Comparison of ENCODE assay signal across 19 cellular contexts in genomic region chr10:69377191-69377590, GRCh38. TPM values are rescaled to one million over a fixed set of nuclear protein-coding genes. Genes with fewer than 3 reads are reported as not detected.
A peak's percentile ranks its signal among the peaks of the same experiment; 100 is the strongest.
DNase-seq lines count a peak whose midpoint lies in the region; ATAC-seq, FAIRE-seq and TF ChIP-seq lines count a peak whose summit lies in the region.
"Had no signal": no experiment of that assay in that cellular context is flagged by ENCODE, and none has a peak within 500 bp of the region (broad histone marks: within the 10 kb centered on the region; RNA-seq: fewer than 3 reads in every experiment).

No MANE protein-coding gene starts in this region.

- H3K27ac ChIP-seq in heart left ventricle (peak overlapping the region in 11 of 12 donors; percentile 23 to 73 (median 48)), endothelial cell of umbilical vein (ENCODE audit: insufficient read depth, low read depth, low read length) (peak overlapping the region; percentile 88), prostate gland (peak overlapping the region; percentile 71 to 77), uterus (peak overlapping the region; percentile 64 to 68), Karpas-422 (ENCODE audit: low read length) (no peak overlapping the region)
- H3K27ac ChIP-seq: pancreas, SJSA1 had no signal

- intact Hi-C loops in heart left ventricle (cut with DNase I) (loop anchor here in 6 of 10 donors (2.0 to 5.0 kb wide), 4 partner anchors 40 to 60 kb away; no protein-coding TSS in a partner anchor), cardiac septum (cut with DNase I) (loop anchor here (5.0 kb wide), 1 partner anchor 60 kb away; no protein-coding TSS in a partner anchor), endothelial cell of umbilical vein (cut with micrococcal nuclease) (no loop called here), prostate gland (cut with DNase I) (loop anchor here (5.0 kb wide), 2 partner anchors 45 to 60 kb away; no protein-coding TSS in a partner anchor), uterus (cut with DNase I; ENCODE audit: low total_unique reads) (no loop called here)

- POLR2A ChIA-PET in endothelial cell of umbilical vein (lab: Charles Lee), result interaction anchor here (0.7 to 0.8 kb wide), 2 partner anchors 28 to 58 kb away, joined by 3 to 6 read pairs; no protein-coding TSS in a partner anchor

- H3K79me2 ChIP-seq in endothelial cell of umbilical vein (ENCODE audit: control insufficient read depth, insufficient read depth, low read length), result no peaks in the 10 kb centered on the region
- peaks cover 32% of the 10 kb centered on the region for H3K79me2 ChIP-seq in Karpas-422 (ENCODE audit: low read length)

- DNase-seq in heart left ventricle (peak in 1 of 5 donors; percentile 5), cardiac septum (ENCODE audit: low spot score) (no peak), endothelial cell of umbilical vein (ENCODE audit: low read depth, low spot score) (peak; percentile 45), prostate gland (ENCODE audit: low spot score) (no peak), uterus (no peak), amniotic stem cell (lab: John Stamatoyannopoulos, UW) (no peak), Karpas-422 (no peak)
- no peak for DNase-seq in stimulated activated CD4-positive, alpha-beta T cell treated with anti-CD3 and anti-CD28 coated beads, Interleukin-4, amount 100 ng/mL, for 4 hours
- DNase-seq: ACHN; activated gamma-delta T cell treated with Interleukin-2 at 50 U/mL for 16 hours; naive thymus-derived CD4-positive, alpha-beta T cell; NCI-H526 treated with DMSO at 0.1 percent for 48 hours; pancreas; stimulated activated CD8-positive, alpha-beta memory T cell treated with anti-CD3 and anti-CD28 coated beads, Interleukin-4, amount 100 ng/mL, for 48 hours had no signal

- H3K9me3 ChIP-seq in heart left ventricle (no peaks in the 10 kb centered on the region), endothelial cell of umbilical vein (replicated peaks; ENCODE audit: control insufficient read depth, insufficient read depth, low read length) (no peaks in the 10 kb centered on the region), prostate gland (no peaks in the 10 kb centered on the region), uterus (no peaks in the 10 kb centered on the region), Karpas-422 (ENCODE audit: low read length) (no peaks in the 10 kb centered on the region)
- H3K9me3 ChIP-seq: pancreas, SJSA1 had no signal

- H2AFZ ChIP-seq in endothelial cell of umbilical vein (ENCODE audit: low read depth, low read length), result no peak overlapping the region
- no peak overlapping the region for H2AFZ ChIP-seq in Karpas-422 (ENCODE audit: low read length)

- dilution Hi-C loops in endothelial cell of umbilical vein (cut with MboI; ENCODE audit: extremely low pct_ligation_motif_present, low sequenced_read_pairs), result loop anchor here (25.0 kb wide), 1 partner anchor 140 kb away; no protein-coding TSS in a partner anchor

- TF ChIP-seq POLR2A in heart left ventricle (IDR thresholded peaks at IDR 0.05), result no peak
- TF ChIP-seq POLR2A in endothelial cell of umbilical vein (IDR thresholded peaks at IDR 0.05; ENCODE audit: low read depth, low read length), result no peak
- TF ChIP-seq POLR2A in prostate gland (IDR thresholded peaks at IDR 0.05), result no peak
- no peak for TF ChIP-seq POLR2A in uterus (IDR thresholded peaks at IDR 0.05)

- H4K20me1 ChIP-seq in endothelial cell of umbilical vein (replicated peaks; ENCODE audit: control insufficient read depth, extremely low read depth, insufficient read depth, low read length) (no peaks in the 10 kb centered on the region), Karpas-422 (ENCODE audit: insufficient read depth, low read depth, low read length) (peaks cover 12% of the 10 kb centered on the region; the same call in 1 of the 2 replicates)

- H3K4me1 ChIP-seq in heart left ventricle (peaks cover 0 to 49% (median 33%) of the 10 kb centered on the region in 12 donors), endothelial cell of umbilical vein (ENCODE audit: control insufficient read depth, extremely low read depth, insufficient read depth, low read length) (peaks cover 21% of the 10 kb centered on the region), prostate gland (replicated peaks) (peaks cover 22% of the 10 kb centered on the region), uterus (peaks cover 0 to 12% of the 10 kb centered on the region in 2 donors), Karpas-422 (ENCODE audit: low read length) (peaks cover 44% of the 10 kb centered on the region)

- no peak for TF ChIP-seq CTCF in heart left ventricle (IDR thresholded peaks at IDR 0.05)
- TF ChIP-seq CTCF in endothelial cell of umbilical vein (IDR thresholded peaks at IDR 0.05; ENCODE audit: extremely low read depth in 1 of 2, insufficient read depth in 1 of 2, low read depth in 1 of 2, low read length in 2 of 2), result no peak
- no peak for TF ChIP-seq CTCF in prostate gland (IDR thresholded peaks at IDR 0.05)
- no peak for TF ChIP-seq CTCF in uterus (IDR thresholded peaks at IDR 0.05)

- no peaks in the 10 kb centered on the region for H3K27me3 ChIP-seq in heart left ventricle
- H3K27me3 ChIP-seq in endothelial cell of umbilical vein (ENCODE audit: control insufficient read depth in 2 of 2, insufficient read depth in 2 of 2, low read length in 2 of 2), result no peaks in the 10 kb centered on the region
- H3K27me3 ChIP-seq in prostate gland (replicated peaks; ENCODE audit: insufficient read depth), result no peaks in the 10 kb centered on the region
- no peaks in the 10 kb centered on the region for H3K27me3 ChIP-seq in uterus
- no peaks in the 10 kb centered on the region for H3K27me3 ChIP-seq in Karpas-422 (ENCODE audit: low read length)
- H3K27me3 ChIP-seq: pancreas, SJSA1 had no signal

- WGBS in heart left ventricle, 4 donors, result 51 to 69% (median 59%) methylated on average over 6 of the region's 6 CpGs
- WGBS in prostate gland, result 64% methylated on average over 6 of the region's 6 CpGs

- peak overlapping the region; percentile 45 for H3K4me2 ChIP-seq in endothelial cell of umbilical vein (ENCODE audit: insufficient read depth, low read length)
- no peak overlapping the region for H3K4me2 ChIP-seq in Karpas-422 (ENCODE audit: low read depth, low read length, poor library complexity, severe bottlenecking)

- peak in 1 of 4 donors; percentile 19 for ATAC-seq in heart left ventricle
- ATAC-seq: naive thymus-derived CD4-positive, alpha-beta T cell; pancreas had no signal

- no peak for FAIRE-seq in endothelial cell of umbilical vein (lab: Jason Lieb, UNC)
- FAIRE-seq: astrocyte, colon, pancreas had no signal

- H3K36me3 ChIP-seq in heart left ventricle, result peaks cover 0 to 98% (median 62%) of the 10 kb centered on the region in 9 donors
- H3K36me3 ChIP-seq in endothelial cell of umbilical vein (ENCODE audit: control insufficient read depth in 2 of 2, extremely low read depth in 1 of 2, insufficient read depth in 2 of 2, low read length in 2 of 2), result peaks cover 8 to 12% of the 10 kb centered on the region in 2 experiments
- peaks cover 0 to 5% of the 10 kb centered on the region in 2 donors for H3K36me3 ChIP-seq in prostate gland
- H3K36me3 ChIP-seq in uterus, result no peaks in the 10 kb centered on the region
- H3K36me3 ChIP-seq in Karpas-422 (ENCODE audit: insufficient read depth, low read length), result peaks cover 26% of the 10 kb centered on the region; the same call in 1 of the 2 replicates
- H3K36me3 ChIP-seq: pancreas had no signal

- CTCF ChIA-PET in endothelial cell of umbilical vein (lab: Charles Lee), result interaction anchor here (0.8 to 1.7 kb wide), 8 partner anchors 13 to 152 kb away, joined by 3 to 7 read pairs (median 4); no protein-coding TSS in a partner anchor

- BruUV-seq in endothelial cell of umbilical vein (replicated peaks; lab: Mats Ljungman, UMichigan), result no TSS peak

- H3K4me3 ChIP-seq in heart left ventricle (no peak overlapping the region), endothelial cell of umbilical vein (replicated peaks in 1 of 3; ENCODE audit: insufficient read depth in 1 of 3, low read depth in 1 of 3, low read length in 3 of 3) (no peak overlapping the region), prostate gland (no peak overlapping the region), uterus (no peak overlapping the region), Karpas-422 (ENCODE audit: low read length) (no peak overlapping the region)
- H3K4me3 ChIP-seq: pancreas, SJSA1 had no signal

- no peaks in the 10 kb centered on the region for H3K9me2 ChIP-seq in Karpas-422 (replicated peaks; ENCODE audit: insufficient read depth, low read length)

- H3K9me1 ChIP-seq in endothelial cell of umbilical vein (replicated peaks; ENCODE audit: control insufficient read depth, extremely low read depth, insufficient read depth, low read length), result no peaks in the 10 kb centered on the region

- H3K9ac ChIP-seq in endothelial cell of umbilical vein (replicated peaks; ENCODE audit: extremely low read depth, insufficient read depth, low read length) (peak overlapping the region; percentile 72), Karpas-422 (ENCODE audit: low read length) (no peak overlapping the region)

TF ChIP-seq in endothelial cell of umbilical vein, 7 proteins besides CTCF, POLR2A, EP300 and RAD21 (continues in another document):
- TF ChIP-seq MAX (IDR thresholded peaks at IDR 0.05; ENCODE audit: insufficient read depth, insufficient read length) (no peak), EZH2 (IDR thresholded peaks at IDR 0.05; ENCODE audit: borderline replicate concordance, low read depth, low read length, severe bottlenecking) (no peak), MYC (IDR thresholded peaks at IDR 0.05; ENCODE audit: low read depth, low read length) (no peak), FOS (IDR thresholded peaks at IDR 0.05; ENCODE audit: borderline replicate concordance, insufficient read depth, low read length) (no peak), GATA2 (IDR thresholded peaks at IDR 0.05; ENCODE audit: insufficient read depth, insufficient read length, low read depth, low read length) (no peak)

RNA-seq across cellular contexts. Expression of gene TACR2, which starts 39.5 kb away (rescaled TPM):
- total RNA-seq in heart left ventricle, result under 1 TPM in 4 of 9 donors, not detected in 5; 0.22 to 0.39 (median 0.29) TPM
- polyA plus RNA-seq in heart left ventricle, result under 1 TPM; 0.11 to 0.15 TPM
- 0.13 TPM for total RNA-seq in cardiac septum
- not detected in 2 replicates for total RNA-seq in endothelial cell of umbilical vein
- 0.19 and 0.22 TPM in 2 replicates for polyA plus RNA-seq in endothelial cell of umbilical vein
- 0.14 and 0.20 TPM in 2 replicates for polyA plus RNA-seq in endothelial cell of umbilical vein (2011; cell fraction: cytosol; rRNA removed)
- 0.11 TPM in 1 of 2 replicates, not detected in the other for polyA plus RNA-seq in endothelial cell of umbilical vein (2011; cell fraction: nucleus; rRNA removed)
- polyA plus RNA-seq in endothelial cell of umbilical vein (2012), result 0.11 and 0.24 TPM in 2 replicates
- polyA minus RNA-seq in endothelial cell of umbilical vein, result 0.21 TPM in 1 of 2 replicates, not detected in the other
- not detected for polyA minus RNA-seq in endothelial cell of umbilical vein (2011; cell fraction: cytosol; rRNA and poly(A)+ RNA removed)
- not detected in 2 replicates for polyA minus RNA-seq in endothelial cell of umbilical vein (2011; cell fraction: nucleus; rRNA and poly(A)+ RNA removed)
- total RNA-seq in prostate gland, result 1 to 10 TPM in 1 of 2 donors, under 1 TPM in 1; 0.77 to 2.4 TPM
- 10 to 100 TPM in 2 of 4 donors, 1 to 10 TPM in 1, under 1 TPM in 1; 0.28 to 35.0 (median 13.8) TPM for total RNA-seq in uterus
- total RNA-seq in Karpas-422 (2014; rRNA removed; shearing (Covaris generic); ENCODE audit: low replicate concordance), result 1.9 TPM in 1 of 2 replicates, not detected in the other
- total RNA-seq: astrocyte; OCI-LY7; SJSA1; T-helper 2 cell treated with Interferon-gamma antibody and Interleukin-4, amounts not matched to agents 100 ng/mL and 5 ng/mL, for 36 hours had no signal

Comparison
In these comparisons a context has a peak if more than half of its experiments do, and no peak if none do; other contexts are left out.
1. intact Hi-C loops: an anchor here in heart left ventricle (2.0 to 5.0 kb wide), cardiac septum (5.0 kb wide) and prostate gland (5.0 kb wide); none called in endothelial cell of umbilical vein and uterus.